ENCODE assay signal across 1 cellular context in the genomic region with DNA sequence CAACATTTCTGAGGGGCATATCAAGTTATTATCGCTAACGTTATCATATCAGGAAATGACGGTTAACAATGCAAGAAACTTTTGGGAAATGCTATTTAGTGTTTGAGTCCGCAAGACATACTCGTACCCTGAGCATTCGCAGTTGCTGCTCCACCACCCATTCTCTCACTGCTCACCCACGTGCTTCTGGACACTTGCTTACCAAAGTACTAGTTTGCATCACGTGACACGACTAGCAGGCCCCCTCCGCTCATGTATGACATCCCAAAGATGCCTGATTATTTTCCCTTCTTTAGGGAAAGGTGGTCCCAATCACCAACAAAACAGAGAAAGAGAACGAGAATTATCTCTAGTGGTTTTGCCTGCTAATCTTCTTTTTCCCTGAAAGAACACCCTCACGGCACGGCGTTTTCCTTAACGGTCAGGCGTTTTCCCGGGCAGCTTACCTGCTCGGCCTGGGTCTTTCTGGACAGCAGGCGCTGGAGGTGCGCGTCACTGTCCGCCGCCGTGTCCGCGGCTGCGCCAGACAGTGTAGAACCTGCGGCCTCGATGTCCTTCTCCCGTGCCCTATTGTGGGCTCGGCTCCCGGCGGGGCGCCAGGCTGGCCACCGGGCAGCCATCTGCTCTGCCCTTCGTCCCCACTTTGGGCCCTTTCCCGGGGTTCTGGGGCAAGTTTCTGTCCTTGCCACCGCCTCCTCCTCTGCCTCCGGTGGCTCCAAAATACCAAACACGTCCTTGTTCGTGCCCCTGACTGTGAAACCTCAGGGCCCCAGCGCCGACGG.
A peak's percentile ranks its signal among the peaks of the same experiment; 100 is the strongest.
TF ChIP-seq lines count a peak whose summit lies in the region.

A gene (plus strand): TSS at position 492 of the 782 bp plus-strand sequence. CDS start 58 bp downstream, at position 550.

TF ChIP-seq in GM12878, 131 proteins besides CTCF, POLR2A, EP300 and RAD21 (continued from another document):
- TF ChIP-seq, protein P1, sequence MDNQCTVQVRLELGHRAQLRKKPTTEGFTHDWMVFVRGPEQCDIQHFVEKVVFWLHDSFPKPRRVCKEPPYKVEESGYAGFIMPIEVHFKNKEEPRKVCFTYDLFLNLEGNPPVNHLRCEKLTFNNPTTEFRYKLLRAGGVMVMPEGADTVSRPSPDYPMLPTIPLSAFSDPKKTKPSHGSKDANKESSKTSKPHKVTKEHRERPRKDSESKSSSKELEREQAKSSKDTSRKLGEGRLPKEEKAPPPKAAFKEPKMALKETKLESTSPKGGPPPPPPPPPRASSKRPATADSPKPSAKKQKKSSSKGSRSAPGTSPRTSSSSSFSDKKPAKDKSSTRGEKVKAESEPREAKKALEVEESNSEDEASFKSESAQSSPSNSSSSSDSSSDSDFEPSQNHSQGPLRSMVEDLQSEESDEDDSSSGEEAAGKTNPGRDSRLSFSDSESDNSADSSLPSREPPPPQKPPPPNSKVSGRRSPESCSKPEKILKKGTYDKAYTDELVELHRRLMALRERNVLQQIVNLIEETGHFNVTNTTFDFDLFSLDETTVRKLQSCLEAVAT (IDR thresholded peaks at IDR 0.05), result no peak; the same call in none of the 2 replicates
- TF ChIP-seq BMI1 (IDR thresholded peaks at IDR 0.05; ENCODE audit: borderline replicate concordance) (no peak), CREB1 (IDR thresholded peaks at IDR 0.05; ENCODE audit: low read depth) (peak; percentile 99), NRF1 (conservative IDR thresholded peaks at IDR 0.05; ENCODE audit: low read depth, low read length) (peak; percentile 34; the same call in 1 of the 2 replicates)
- TF ChIP-seq, protein P2, sequence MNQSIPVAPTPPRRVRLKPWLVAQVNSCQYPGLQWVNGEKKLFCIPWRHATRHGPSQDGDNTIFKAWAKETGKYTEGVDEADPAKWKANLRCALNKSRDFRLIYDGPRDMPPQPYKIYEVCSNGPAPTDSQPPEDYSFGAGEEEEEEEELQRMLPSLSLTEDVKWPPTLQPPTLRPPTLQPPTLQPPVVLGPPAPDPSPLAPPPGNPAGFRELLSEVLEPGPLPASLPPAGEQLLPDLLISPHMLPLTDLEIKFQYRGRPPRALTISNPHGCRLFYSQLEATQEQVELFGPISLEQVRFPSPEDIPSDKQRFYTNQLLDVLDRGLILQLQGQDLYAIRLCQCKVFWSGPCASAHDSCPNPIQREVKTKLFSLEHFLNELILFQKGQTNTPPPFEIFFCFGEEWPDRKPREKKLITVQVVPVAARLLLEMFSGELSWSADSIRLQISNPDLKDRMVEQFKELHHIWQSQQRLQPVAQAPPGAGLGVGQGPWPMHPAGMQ (IDR thresholded peaks at IDR 0.05; ENCODE audit: borderline replicate concordance), result peak; percentile 99
- TF ChIP-seq, protein P3, sequence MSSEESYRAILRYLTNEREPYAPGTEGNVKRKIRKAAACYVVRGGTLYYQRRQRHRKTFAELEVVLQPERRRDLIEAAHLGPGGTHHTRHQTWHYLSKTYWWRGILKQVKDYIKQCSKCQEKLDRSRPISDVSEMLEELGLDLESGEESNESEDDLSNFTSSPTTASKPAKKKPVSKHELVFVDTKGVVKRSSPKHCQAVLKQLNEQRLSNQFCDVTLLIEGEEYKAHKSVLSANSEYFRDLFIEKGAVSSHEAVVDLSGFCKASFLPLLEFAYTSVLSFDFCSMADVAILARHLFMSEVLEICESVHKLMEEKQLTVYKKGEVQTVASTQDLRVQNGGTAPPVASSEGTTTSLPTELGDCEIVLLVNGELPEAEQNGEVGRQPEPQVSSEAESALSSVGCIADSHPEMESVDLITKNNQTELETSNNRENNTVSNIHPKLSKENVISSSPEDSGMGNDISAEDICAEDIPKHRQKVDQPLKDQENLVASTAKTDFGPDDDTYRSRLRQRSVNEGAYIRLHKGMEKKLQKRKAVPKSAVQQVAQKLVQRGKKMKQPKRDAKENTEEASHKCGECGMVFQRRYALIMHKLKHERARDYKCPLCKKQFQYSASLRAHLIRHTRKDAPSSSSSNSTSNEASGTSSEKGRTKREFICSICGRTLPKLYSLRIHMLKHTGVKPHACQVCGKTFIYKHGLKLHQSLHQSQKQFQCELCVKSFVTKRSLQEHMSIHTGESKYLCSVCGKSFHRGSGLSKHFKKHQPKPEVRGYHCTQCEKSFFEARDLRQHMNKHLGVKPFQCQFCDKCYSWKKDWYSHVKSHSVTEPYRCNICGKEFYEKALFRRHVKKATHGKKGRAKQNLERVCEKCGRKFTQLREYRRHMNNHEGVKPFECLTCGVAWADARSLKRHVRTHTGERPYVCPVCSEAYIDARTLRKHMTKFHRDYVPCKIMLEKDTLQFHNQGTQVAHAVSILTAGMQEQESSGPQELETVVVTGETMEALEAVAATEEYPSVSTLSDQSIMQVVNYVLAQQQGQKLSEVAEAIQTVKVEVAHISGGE (CRISPR knock-in tag; IDR thresholded peaks at IDR 0.05), result peak; percentile 72
